In the genomic region with DNA sequence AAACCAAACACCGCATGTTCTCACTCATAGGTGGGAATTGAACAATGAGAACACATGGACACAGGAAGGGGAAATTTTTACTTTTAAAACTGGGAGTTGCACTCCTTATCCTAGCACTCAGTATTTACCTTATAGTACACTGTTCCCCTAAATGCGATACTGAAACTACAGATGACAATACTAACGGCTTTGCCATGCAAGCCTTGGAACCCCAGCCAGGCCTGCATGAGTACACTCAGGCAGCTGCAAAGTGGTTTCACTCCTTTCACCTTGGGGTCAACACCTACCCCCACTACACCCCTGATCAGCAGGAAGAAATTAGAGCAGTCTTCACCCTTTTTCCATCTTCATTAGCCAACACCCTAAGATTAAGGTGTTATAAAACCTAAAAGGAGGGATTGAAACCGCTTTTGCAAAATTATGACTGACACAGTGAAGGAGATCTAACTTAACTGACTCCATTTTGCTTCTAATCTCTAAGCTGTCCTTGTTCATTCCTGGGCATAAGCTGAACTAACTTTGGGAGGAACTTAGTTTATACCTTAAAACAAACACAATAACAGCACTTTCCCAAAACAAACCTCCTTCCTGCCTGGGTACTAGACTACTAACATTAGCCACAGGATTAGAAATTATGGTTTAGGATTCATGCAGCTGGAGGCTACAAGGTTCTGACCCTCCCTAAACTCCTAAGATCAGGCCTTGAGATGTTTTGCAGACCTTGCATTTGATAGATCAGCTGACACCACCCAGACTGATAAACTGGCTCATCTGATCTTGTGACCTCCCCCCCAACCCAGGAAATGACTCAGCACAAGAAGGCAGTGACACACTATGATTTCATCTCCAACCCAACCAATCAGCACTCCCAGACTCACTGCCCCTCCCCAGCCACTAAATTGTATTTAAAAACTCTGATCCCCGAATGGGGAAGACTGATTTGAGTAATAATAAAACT, we compare ENCODE assay signal across 1 cellular context.
TF ChIP-seq lines count a peak whose summit lies in the region.

No MANE protein-coding gene starts in this region.

TF ChIP-seq in K562, 482 proteins besides CTCF, POLR2A, EP300 and RAD21 (continued from another document and continues in another):
- TF ChIP-seq, protein P1, sequence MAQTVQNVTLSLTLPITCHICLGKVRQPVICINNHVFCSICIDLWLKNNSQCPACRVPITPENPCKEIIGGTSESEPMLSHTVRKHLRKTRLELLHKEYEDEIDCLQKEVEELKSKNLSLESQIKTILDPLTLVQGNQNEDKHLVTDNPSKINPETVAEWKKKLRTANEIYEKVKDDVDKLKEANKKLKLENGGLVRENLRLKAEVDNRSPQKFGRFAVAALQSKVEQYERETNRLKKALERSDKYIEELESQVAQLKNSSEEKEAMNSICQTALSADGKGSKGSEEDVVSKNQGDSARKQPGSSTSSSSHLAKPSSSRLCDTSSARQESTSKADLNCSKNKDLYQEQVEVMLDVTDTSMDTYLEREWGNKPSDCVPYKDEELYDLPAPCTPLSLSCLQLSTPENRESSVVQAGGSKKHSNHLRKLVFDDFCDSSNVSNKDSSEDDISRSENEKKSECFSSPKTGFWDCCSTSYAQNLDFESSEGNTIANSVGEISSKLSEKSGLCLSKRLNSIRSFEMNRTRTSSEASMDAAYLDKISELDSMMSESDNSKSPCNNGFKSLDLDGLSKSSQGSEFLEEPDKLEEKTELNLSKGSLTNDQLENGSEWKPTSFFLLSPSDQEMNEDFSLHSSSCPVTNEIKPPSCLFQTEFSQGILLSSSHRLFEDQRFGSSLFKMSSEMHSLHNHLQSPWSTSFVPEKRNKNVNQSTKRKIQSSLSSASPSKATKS (CRISPR knock-in tag; IDR thresholded peaks at IDR 0.05) = peak; percentile 89
- TF ChIP-seq ZNF507 (tag; conservative IDR thresholded peaks at IDR 0.05) = peak; percentile 23; the same call in 1 of the 2 replicates
- TF ChIP-seq GTF2E2 (tag; IDR thresholded peaks at IDR 0.05) = peak; percentile 68; the same call in 1 of the 2 replicates
- TF ChIP-seq, protein P2, sequence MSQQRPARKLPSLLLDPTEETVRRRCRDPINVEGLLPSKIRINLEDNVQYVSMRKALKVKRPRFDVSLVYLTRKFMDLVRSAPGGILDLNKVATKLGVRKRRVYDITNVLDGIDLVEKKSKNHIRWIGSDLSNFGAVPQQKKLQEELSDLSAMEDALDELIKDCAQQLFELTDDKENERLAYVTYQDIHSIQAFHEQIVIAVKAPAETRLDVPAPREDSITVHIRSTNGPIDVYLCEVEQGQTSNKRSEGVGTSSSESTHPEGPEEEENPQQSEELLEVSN (IDR thresholded peaks at IDR 0.05; ENCODE audit: borderline replicate concordance in 1 of 2, extremely low read depth in 1 of 2, insufficient read depth in 1 of 2, insufficient read length in 1 of 2, low read depth in 1 of 2, low read length in 1 of 2, poor library complexity in 1 of 2, severe bottlenecking in 1 of 2) = no peak
- peak in 1 of 2 experiments; percentile 54; a peak in 2 of 3 replicates for TF ChIP-seq CBX3 (IDR thresholded peaks at IDR 0.05; ENCODE audit: borderline replicate concordance in 1 of 2, low read length in 2 of 2)
- TF ChIP-seq, protein P3, sequence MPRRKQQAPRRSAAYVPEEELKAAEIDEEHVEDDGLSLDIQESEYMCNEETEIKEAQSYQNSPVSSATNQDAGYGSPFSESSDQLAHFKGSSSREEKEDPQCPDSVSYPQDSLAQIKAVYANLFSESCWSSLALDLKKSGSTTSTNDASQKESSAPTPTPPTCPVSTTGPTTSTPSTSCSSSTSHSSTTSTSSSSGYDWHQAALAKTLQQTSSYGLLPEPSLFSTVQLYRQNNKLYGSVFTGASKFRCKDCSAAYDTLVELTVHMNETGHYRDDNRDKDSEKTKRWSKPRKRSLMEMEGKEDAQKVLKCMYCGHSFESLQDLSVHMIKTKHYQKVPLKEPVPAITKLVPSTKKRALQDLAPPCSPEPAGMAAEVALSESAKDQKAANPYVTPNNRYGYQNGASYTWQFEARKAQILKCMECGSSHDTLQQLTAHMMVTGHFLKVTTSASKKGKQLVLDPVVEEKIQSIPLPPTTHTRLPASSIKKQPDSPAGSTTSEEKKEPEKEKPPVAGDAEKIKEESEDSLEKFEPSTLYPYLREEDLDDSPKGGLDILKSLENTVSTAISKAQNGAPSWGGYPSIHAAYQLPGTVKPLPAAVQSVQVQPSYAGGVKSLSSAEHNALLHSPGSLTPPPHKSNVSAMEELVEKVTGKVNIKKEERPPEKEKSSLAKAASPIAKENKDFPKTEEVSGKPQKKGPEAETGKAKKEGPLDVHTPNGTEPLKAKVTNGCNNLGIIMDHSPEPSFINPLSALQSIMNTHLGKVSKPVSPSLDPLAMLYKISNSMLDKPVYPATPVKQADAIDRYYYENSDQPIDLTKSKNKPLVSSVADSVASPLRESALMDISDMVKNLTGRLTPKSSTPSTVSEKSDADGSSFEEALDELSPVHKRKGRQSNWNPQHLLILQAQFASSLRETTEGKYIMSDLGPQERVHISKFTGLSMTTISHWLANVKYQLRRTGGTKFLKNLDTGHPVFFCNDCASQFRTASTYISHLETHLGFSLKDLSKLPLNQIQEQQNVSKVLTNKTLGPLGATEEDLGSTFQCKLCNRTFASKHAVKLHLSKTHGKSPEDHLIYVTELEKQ (CRISPR knock-in tag; IDR thresholded peaks at IDR 0.05) = peak; percentile 96
- no peak for TF ChIP-seq MTA1 (IDR thresholded peaks at IDR 0.05; ENCODE audit: borderline replicate concordance)
- peak; percentile 95 for TF ChIP-seq GTF2A2 (tag; IDR thresholded peaks at IDR 0.05)
- TF ChIP-seq, protein P4, sequence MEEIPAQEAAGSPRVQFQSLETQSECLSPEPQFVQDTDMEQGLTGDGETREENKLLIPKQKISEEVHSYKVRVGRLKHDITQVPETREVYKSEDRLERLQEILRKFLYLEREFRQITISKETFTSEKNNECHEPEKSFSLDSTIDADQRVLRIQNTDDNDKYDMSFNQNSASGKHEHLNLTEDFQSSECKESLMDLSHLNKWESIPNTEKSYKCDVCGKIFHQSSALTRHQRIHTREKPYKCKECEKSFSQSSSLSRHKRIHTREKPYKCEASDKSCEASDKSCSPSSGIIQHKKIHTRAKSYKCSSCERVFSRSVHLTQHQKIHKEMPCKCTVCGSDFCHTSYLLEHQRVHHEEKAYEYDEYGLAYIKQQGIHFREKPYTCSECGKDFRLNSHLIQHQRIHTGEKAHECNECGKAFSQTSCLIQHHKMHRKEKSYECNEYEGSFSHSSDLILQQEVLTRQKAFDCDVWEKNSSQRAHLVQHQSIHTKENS (CRISPR knock-in tag; IDR thresholded peaks at IDR 0.05) = no peak
- no peak for TF ChIP-seq FOXK2 (conservative IDR thresholded peaks at IDR 0.05 in 1 of 2, IDR thresholded peaks at IDR 0.05 in 1 of 2; ENCODE audit: low read depth in 2 of 2)
- TF ChIP-seq PTBP1 (IDR thresholded peaks at IDR 0.05; ENCODE audit: low read depth, low read length) = no peak
- TF ChIP-seq, protein P5, sequence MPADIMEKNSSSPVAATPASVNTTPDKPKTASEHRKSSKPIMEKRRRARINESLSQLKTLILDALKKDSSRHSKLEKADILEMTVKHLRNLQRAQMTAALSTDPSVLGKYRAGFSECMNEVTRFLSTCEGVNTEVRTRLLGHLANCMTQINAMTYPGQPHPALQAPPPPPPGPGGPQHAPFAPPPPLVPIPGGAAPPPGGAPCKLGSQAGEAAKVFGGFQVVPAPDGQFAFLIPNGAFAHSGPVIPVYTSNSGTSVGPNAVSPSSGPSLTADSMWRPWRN (IDR thresholded peaks at IDR 0.05; ENCODE audit: low read depth) = no peak
- TF ChIP-seq ZNF239 (CRISPR knock-in tag; IDR thresholded peaks at IDR 0.05) = peak; percentile 93
- TF ChIP-seq, protein P6, sequence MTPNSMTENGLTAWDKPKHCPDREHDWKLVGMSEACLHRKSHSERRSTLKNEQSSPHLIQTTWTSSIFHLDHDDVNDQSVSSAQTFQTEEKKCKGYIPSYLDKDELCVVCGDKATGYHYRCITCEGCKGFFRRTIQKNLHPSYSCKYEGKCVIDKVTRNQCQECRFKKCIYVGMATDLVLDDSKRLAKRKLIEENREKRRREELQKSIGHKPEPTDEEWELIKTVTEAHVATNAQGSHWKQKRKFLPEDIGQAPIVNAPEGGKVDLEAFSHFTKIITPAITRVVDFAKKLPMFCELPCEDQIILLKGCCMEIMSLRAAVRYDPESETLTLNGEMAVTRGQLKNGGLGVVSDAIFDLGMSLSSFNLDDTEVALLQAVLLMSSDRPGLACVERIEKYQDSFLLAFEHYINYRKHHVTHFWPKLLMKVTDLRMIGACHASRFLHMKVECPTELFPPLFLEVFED (CRISPR knock-in tag; conservative IDR thresholded peaks at IDR 0.05) = peak; percentile 93
- no peak for TF ChIP-seq ZNF586 (CRISPR knock-in tag; conservative IDR thresholded peaks at IDR 0.05)
- no peak for TF ChIP-seq ZBED1 (IDR thresholded peaks at IDR 0.05)
- 0 out of 2 replicates have a peak, but pooled peaks have one; percentile 26 for TF ChIP-seq SMARCE1 (IDR thresholded peaks at IDR 0.05)
- TF ChIP-seq, protein P7, sequence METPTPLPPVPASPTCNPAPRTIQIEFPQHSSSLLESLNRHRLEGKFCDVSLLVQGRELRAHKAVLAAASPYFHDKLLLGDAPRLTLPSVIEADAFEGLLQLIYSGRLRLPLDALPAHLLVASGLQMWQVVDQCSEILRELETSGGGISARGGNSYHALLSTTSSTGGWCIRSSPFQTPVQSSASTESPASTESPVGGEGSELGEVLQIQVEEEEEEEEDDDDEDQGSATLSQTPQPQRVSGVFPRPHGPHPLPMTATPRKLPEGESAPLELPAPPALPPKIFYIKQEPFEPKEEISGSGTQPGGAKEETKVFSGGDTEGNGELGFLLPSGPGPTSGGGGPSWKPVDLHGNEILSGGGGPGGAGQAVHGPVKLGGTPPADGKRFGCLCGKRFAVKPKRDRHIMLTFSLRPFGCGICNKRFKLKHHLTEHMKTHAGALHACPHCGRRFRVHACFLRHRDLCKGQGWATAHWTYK (CRISPR knock-in tag; IDR thresholded peaks at IDR 0.05) = peak; percentile 98
- peak; percentile 80; the same call in 1 of the 2 replicates for TF ChIP-seq ELF4 (CRISPR knock-in tag; IDR thresholded peaks at IDR 0.05)
- peak; percentile 97 for TF ChIP-seq ZNF766 (CRISPR knock-in tag; conservative IDR thresholded peaks at IDR 0.05)
- TF ChIP-seq NR2C1 (IDR thresholded peaks at IDR 0.05) = no peak
- TF ChIP-seq NR2C1 (tag; IDR thresholded peaks at IDR 0.05) = peak; percentile 92
- TF ChIP-seq, protein P8, sequence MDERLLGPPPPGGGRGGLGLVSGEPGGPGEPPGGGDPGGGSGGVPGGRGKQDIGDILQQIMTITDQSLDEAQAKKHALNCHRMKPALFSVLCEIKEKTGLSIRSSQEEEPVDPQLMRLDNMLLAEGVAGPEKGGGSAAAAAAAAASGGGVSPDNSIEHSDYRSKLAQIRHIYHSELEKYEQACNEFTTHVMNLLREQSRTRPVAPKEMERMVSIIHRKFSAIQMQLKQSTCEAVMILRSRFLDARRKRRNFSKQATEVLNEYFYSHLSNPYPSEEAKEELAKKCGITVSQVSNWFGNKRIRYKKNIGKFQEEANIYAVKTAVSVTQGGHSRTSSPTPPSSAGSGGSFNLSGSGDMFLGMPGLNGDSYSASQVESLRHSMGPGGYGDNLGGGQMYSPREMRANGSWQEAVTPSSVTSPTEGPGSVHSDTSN (CRISPR knock-in tag; IDR thresholded peaks at IDR 0.05; ENCODE audit: low read depth) = no peak
- TF ChIP-seq, protein P8 (tag; conservative IDR thresholded peaks at IDR 0.05; ENCODE audit: low read depth) = peak; percentile 45; the same call in 1 of the 2 replicates
- no peak for TF ChIP-seq ZFPM2 (CRISPR knock-in tag; IDR thresholded peaks at IDR 0.05)
- peak; percentile 76; the same call in 1 of the 2 replicates for TF ChIP-seq HEY1 (CRISPR knock-in tag; IDR thresholded peaks at IDR 0.05; ENCODE audit: borderline replicate concordance)
- TF ChIP-seq, protein P9, sequence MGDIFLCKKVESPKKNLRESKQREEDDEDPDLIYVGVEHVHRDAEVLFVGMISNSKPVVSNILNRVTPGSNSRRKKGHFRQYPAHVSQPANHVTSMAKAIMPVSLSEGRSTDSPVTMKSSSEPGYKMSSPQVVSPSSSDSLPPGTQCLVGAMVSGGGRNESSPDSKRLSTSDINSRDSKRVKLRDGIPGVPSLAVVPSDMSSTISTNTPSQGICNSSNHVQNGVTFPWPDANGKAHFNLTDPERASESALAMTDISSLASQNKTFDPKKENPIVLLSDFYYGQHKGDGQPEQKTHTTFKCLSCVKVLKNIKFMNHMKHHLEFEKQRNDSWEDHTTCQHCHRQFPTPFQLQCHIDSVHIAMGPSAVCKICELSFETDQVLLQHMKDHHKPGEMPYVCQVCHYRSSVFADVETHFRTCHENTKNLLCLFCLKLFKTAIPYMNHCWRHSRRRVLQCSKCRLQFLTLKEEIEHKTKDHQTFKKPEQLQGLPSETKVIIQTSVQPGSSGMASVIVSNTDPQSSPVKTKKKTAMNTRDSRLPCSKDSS (IDR thresholded peaks at IDR 0.05; ENCODE audit: low read depth, partially characterized antibody) = no peak
- TF ChIP-seq ZNF146 (CRISPR knock-in tag; IDR thresholded peaks at IDR 0.05; ENCODE audit: unreplicated experiment) = no peak
- no peak for TF ChIP-seq TRIM28 (IDR thresholded peaks at IDR 0.05)
- peak; percentile 44 for TF ChIP-seq DACH1 (IDR thresholded peaks at IDR 0.05; ENCODE audit: partially characterized antibody)
- TF ChIP-seq RCOR1 (IDR thresholded peaks at IDR 0.05; ENCODE audit: borderline replicate concordance in 1 of 2, low read depth in 2 of 2, low read length in 2 of 2) = peak in 1 of 2 experiments; percentile 40; a peak in 2 of 4 replicates
- TF ChIP-seq ZBTB1 (CRISPR knock-in tag; IDR thresholded peaks at IDR 0.05; ENCODE audit: borderline replicate concordance, low read depth) = no peak
- TF ChIP-seq SOX6 (IDR thresholded peaks at IDR 0.05) = no peak
- TF ChIP-seq MECOM (CRISPR knock-in tag; IDR thresholded peaks at IDR 0.05) = peak; percentile 64; the same call in 1 of the 2 replicates
- TF ChIP-seq MEF2A (IDR thresholded peaks at IDR 0.05; ENCODE audit: control insufficient read depth, low read depth, low read length) = no peak
- TF ChIP-seq TEAD2 (tag; IDR thresholded peaks at IDR 0.05) = peak; percentile 90
- 0 out of 2 replicates have a peak, but pooled peaks have one; percentile 76 for TF ChIP-seq ZNF174 (CRISPR knock-in tag; IDR thresholded peaks at IDR 0.05)
- peak; percentile 42 for TF ChIP-seq NEUROD1 (IDR thresholded peaks at IDR 0.05; ENCODE audit: borderline replicate concordance, low read depth, low read length, partially characterized antibody)
- peak; percentile 95 for TF ChIP-seq OTX1 (CRISPR knock-in tag; IDR thresholded peaks at IDR 0.05)
